7 cellular contexts compared by ENCODE assay signal in the genomic region with DNA sequence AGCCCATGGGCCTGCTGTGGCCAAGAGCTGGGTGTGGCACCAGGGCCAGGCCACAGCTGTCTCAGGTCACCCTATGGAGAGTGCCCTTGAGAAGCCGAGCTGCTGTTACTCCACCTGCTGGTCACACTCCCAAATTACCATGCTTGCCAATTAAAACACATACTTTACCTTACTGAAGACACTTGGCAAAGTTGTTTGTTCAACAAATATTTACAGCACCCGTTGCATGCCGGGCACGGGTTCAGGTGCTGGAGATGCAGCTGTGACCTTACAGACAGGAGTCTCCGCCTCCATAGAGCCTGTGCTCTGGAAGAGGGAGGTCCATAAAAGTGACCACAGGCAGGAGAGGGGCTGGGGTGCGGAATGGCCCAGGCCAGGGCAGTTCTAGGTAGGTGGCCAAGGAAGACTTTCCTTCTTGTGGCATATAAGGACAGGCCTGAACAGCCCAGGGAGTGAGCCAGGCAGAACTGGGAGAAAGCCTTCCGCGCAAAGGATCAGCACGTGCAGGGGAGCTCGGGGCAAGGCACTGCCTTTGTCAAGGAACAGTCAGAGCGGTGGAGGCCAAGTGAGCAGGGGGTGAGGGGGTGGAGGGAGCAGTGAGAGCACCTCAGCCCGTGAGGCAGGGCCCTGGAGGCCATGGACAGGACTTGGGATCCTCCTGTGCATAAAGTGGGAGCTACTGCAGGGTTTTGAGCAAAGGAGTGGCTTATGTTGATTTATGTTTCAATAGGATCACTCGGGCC. TPM values are rescaled to one million over a fixed set of nuclear protein-coding genes. Genes with fewer than 3 reads are reported as not detected.
DNase-seq lines count a peak whose midpoint lies in the region; ATAC-seq and TF ChIP-seq lines count a peak whose summit lies in the region.

No MANE protein-coding gene starts in this region.

- TF ChIP-seq CTCF in GM12864 (IDR thresholded peaks at IDR 0.05; ENCODE audit: low read depth, low read length, missing control alignments) (peak; percentile 78), Peyer's patch (IDR thresholded peaks at IDR 0.05) (peak in 5 of 6 experiments; percentile 13 to 69 (median 64)), heart right ventricle (IDR thresholded peaks at IDR 0.05) (peak; percentile 35 to 76 (median 63)), sigmoid colon (IDR thresholded peaks at IDR 0.05) (peak in 3 of 4 experiments; percentile 45 to 55 (median 51))

- DNase-seq in GM12864 (ENCODE audit: low read depth) (peak; percentile 22), HS-5 (ENCODE audit: low read depth) (peak; percentile 14), Peyer's patch (peak in 2 of 3 donors; percentile 25 to 78), heart right ventricle (peak in 1 of 2 donors; percentile 54), sigmoid colon (no peak), dedifferentiated amniotic fluid mesenchymal stem cell (ENCODE audit: extremely low spot score) (no peak)
- peak; percentile 37 for DNase-seq in activated naive CD4-positive, alpha-beta T cell treated with anti-CD3 and anti-CD28 coated beads, Interleukin-2, amount 50 U/mL, for 16 hours

- H3K27me3 ChIP-seq in Peyer's patch (no peaks in the 10 kb centered on the region), heart right ventricle (no peaks in the 10 kb centered on the region), sigmoid colon (no peaks in the 10 kb centered on the region)

- H3K4me3 ChIP-seq in GM12864 (ENCODE audit: low read depth, low read length) (no peak overlapping the region), Peyer's patch (no peak overlapping the region), heart right ventricle (no peak overlapping the region), sigmoid colon (no peak overlapping the region)

- peak; percentile 65 to 88 (median 79) for ATAC-seq in heart right ventricle

- H3K36me3 ChIP-seq in Peyer's patch: peaks cover 0 to 83% (median 0%) of the 10 kb centered on the region in 3 donors
- peaks cover 0 to 100% (median 60%) of the 10 kb centered on the region in 9 donors for H3K36me3 ChIP-seq in heart right ventricle
- peaks cover 5 to 97% (median 39%) of the 10 kb centered on the region in 4 donors for H3K36me3 ChIP-seq in sigmoid colon

- H3K27ac ChIP-seq in Peyer's patch (no peak overlapping the region), heart right ventricle (peak overlapping the region in 3 of 10 donors; percentile 35 to 43 (median 42)), sigmoid colon (no peak overlapping the region)

- H3K9me3 ChIP-seq in Peyer's patch (no peaks in the 10 kb centered on the region), heart right ventricle (no peaks in the 10 kb centered on the region), sigmoid colon (no peaks in the 10 kb centered on the region)

- H3K4me1 ChIP-seq in Peyer's patch: no peaks in the 10 kb centered on the region
- H3K4me1 ChIP-seq in heart right ventricle: peaks cover 0 to 14% (median 4%) of the 10 kb centered on the region in 9 donors
- no peaks in the 10 kb centered on the region for H3K4me1 ChIP-seq in sigmoid colon

- TF ChIP-seq POLR2A in Peyer's patch (IDR thresholded peaks at IDR 0.05) (no peak), sigmoid colon (IDR thresholded peaks at IDR 0.05) (no peak)

- no peak for TF ChIP-seq EP300 in sigmoid colon (IDR thresholded peaks at IDR 0.05)

- intact Hi-C loops in heart right ventricle (cut with DNase I): no loop called here
- intact Hi-C loops in sigmoid colon (cut with DNase I): no loop called here

- 83 to 85% methylated on average over 13 of the region's 13 CpGs for WGBS in heart right ventricle, 2 donors
- 64 to 80% methylated on average over 13 of the region's 13 CpGs for WGBS in sigmoid colon, 2 donors

RNA-seq across cellular contexts. Expression of a gene that starts 23.6 kb away (rescaled TPM):
- total RNA-seq in Peyer's patch (1 to 10 TPM in 2 of 4 donors, under 1 TPM in 2; 0.38 to 2.5 (median 1.4) TPM), heart right ventricle (under 1 TPM; 0.19 to 0.83 (median 0.32) TPM), sigmoid colon (1 to 10 TPM in 2 of 4 donors, under 1 TPM in 2; 0.68 to 1.7 (median 1.2) TPM)
- polyA plus RNA-seq in heart right ventricle (under 1 TPM; 0.13 to 0.80 TPM), sigmoid colon (under 1 TPM in 1 of 3 donors, not detected in 2; 0.12 TPM)

Comparison
In these comparisons a context has a peak if more than half of its experiments do, and no peak if none do; other contexts are left out.
1. DNase-seq: peak in GM12864 (single experiment), HS-5 (single experiment), Peyer's patch (2 of 3) and activated naive CD4-positive, alpha-beta T cell treated with anti-CD3 and anti-CD28 coated beads, Interleukin-2, amount 50 U/mL, for 16 hours (single experiment); none in sigmoid colon (single experiment) and dedifferentiated amniotic fluid mesenchymal stem cell (single experiment).
2. Peak in every context shown above with its lines, with median percentiles within 50 percentile points of each other: CTCF ChIP-seq.